17 cellular contexts compared by ENCODE assay signal in the genomic region with DNA sequence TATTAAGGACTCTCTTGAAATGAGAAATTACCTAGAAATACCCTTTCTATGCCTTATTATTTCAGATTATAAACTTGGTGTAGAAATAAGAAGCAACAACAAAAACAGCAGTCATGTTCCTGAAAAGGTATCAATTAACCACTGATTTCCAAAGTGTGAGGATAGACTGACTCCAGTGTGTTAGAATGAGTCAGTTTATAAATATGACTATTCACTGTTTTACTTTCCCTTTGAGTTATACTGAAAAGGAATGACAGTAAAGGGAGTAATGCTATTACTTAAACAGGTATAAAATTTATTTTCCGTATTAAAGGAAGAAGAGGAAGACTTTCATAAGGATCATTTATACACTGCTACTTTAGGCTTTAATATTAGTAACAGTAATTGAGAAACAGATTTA. TPM values are rescaled to one million over a fixed set of nuclear protein-coding genes. Genes with fewer than 3 reads are reported as not detected.
DNase-seq lines count a peak whose midpoint lies in the region; FAIRE-seq and TF ChIP-seq lines count a peak whose summit lies in the region.
"Had no signal": no experiment of that assay in that cellular context is flagged by ENCODE, and none has a peak within 500 bp of the region (broad histone marks: within the 10 kb centered on the region; RNA-seq: fewer than 3 reads in every experiment).

No MANE protein-coding gene starts in this region.

- CTCF ChIA-PET in RWPE1 (lab: Yijun Ruan, JAX) = no interaction called here

- POLR2A ChIA-PET in RWPE1 (lab: Yijun Ruan, JAX; ENCODE audit: low non-redundant PET) = no interaction called here

- TF ChIP-seq POLR2A in H54 (IDR thresholded peaks at IDR 0.05; ENCODE audit: low read depth, low read length) = no peak

- no peaks in the 10 kb centered on the region for H3K36me3 ChIP-seq in bronchial epithelial cell (ENCODE audit: control insufficient read depth, insufficient read depth, low read length)
- H3K36me3 ChIP-seq: BLaER1 treated with 17β-estradiol and CSF1 and Interleukin-3, amounts not matched to agents 10 nM and 100 nM had no signal

- no peaks in the 10 kb centered on the region for H3K27me3 ChIP-seq in bronchial epithelial cell (ENCODE audit: control insufficient read depth, insufficient read depth, low read length)
- H3K27me3 ChIP-seq: BLaER1 treated with 17β-estradiol and CSF1 and Interleukin-3, amounts not matched to agents 10 nM and 100 nM had no signal

- no peak for DNase-seq in H54 (ENCODE audit: insufficient read length, low spot score)
- DNase-seq in RWPE1 (ENCODE audit: low spot score) = peak; percentile 16
- peak; percentile 26 for DNase-seq in bronchial epithelial cell (ENCODE audit: low read depth)
- peak; percentile 37 for DNase-seq in renal cortical epithelial cell (ENCODE audit: low read depth)
- DNase-seq in RCC 7860 (ENCODE audit: low spot score) = no peak
- no peak for DNase-seq in SIG-M5 (lab: John Stamatoyannopoulos, UW)
- DNase-seq in NCI-H128 (lab: John Stamatoyannopoulos, UW; ENCODE audit: unreplicated experiment) = no peak
- DNase-seq: Calu3; CD8-positive, alpha-beta T cell; DMS79 treated with DMSO at 0.1 percent for 48 hours; GOT3; H9 had no signal

- peak; percentile 27 for FAIRE-seq in H54 (lab: Jason Lieb, UNC)
- FAIRE-seq in bronchial epithelial cell (lab: Jason Lieb, UNC) = no peak
- no peak for FAIRE-seq in RCC 7860 (lab: Jason Lieb, UNC)
- FAIRE-seq: GM12878, HepG2 had no signal

- no peak overlapping the region for H3K4me3 ChIP-seq in bronchial epithelial cell (ENCODE audit: low read depth, low read length)
- H3K4me3 ChIP-seq: BLaER1 treated with 17β-estradiol and CSF1 and Interleukin-3, amounts not matched to agents 10 nM and 100 nM; GM12878 had no signal

- no peak overlapping the region for H3K27ac ChIP-seq in RWPE1
- H3K27ac ChIP-seq: BLaER1 treated with 17β-estradiol and CSF1 and Interleukin-3, amounts not matched to agents 10 nM and 100 nM had no signal

- TF ChIP-seq CTCF in RWPE1 (conservative IDR thresholded peaks at IDR 0.05; ENCODE audit: low read depth) (no peak), bronchial epithelial cell (IDR thresholded peaks at IDR 0.05; ENCODE audit: insufficient read depth, low read length, severe bottlenecking) (no peak)

RNA-seq across cellular contexts. Expression of gene GMNC, which starts 12.9 kb away (rescaled TPM):
- under 0.01 and 0.26 TPM in 2 replicates for total RNA-seq in bronchial epithelial cell
- 1.5 TPM in 1 of 2 replicates, not detected in the other for total RNA-seq in renal cortical epithelial cell
- total RNA-seq: A172; B cell; CD8-positive, alpha-beta T cell; GM12878; H9; HepG2 had no signal

Comparison
In these comparisons a context has a peak if more than half of its experiments do, and no peak if none do; other contexts are left out.
1. DNase-seq: peak in RWPE1 (single experiment), bronchial epithelial cell (single experiment) and renal cortical epithelial cell (single experiment); none in H54 (single experiment), RCC 7860 (single experiment), SIG-M5 (single experiment) and NCI-H128 (single experiment).